Comparison of ENCODE assay signal across 23 cellular contexts in genomic region chr7:74059037-74059436, GRCh38. TPM values are rescaled to one million over a fixed set of nuclear protein-coding genes. Genes with fewer than 3 reads are reported as not detected.
"Had no signal": no experiment of that assay in that cellular context is flagged by ENCODE, and none has a peak within 500 bp of the region (broad histone marks: within the 10 kb centered on the region; RNA-seq: fewer than 3 reads in every experiment).

No MANE protein-coding gene starts in this region.

- H3K4me3 Mint-ChIP-seq: activated CD8-positive, alpha-beta T cell treated with anti-CD3 and anti-CD28 coated beads for 36 hours; activated T-cell treated with anti-CD3 and anti-CD28 coated beads, Interleukin-2, amount 50 U/mL, for 4 hours; mesothelial cell of epicardium; naive thymus-derived CD4-positive, alpha-beta T cell; stimulated activated effector memory CD8-positive, alpha-beta T cell treated with anti-CD3 and anti-CD28 coated beads, Interleukin-12 subunit alpha, Interleukin-12 subunit beta, amount 100 ng/mL, for 72 hours; stimulated activated naive CD8-positive, alpha-beta T cell treated with anti-CD3 and anti-CD28 coated beads, Interleukin-15, Interleukin-2, amounts not matched to agents 100 ng/mL and 50 ng/mL, for 24 hours; T-helper 17 cell; WTC11 had no signal

- H3K9me3 Mint-ChIP-seq: activated CD8-positive, alpha-beta T cell treated with anti-CD3 and anti-CD28 coated beads for 36 hours; activated naive CD4-positive, alpha-beta T cell treated with anti-CD3 and anti-CD28 coated beads, Interleukin-2, amount 50 U/mL, for 72 hours; activated T-cell treated with anti-CD3 and anti-CD28 coated beads, Interleukin-2, amount 50 U/mL, for 4 hours; activated T-helper 2 cell treated with anti-CD3 and anti-CD28 coated beads, Interferon-gamma antibody, Interleukin-2, Interleukin-4, amounts not matched to agents 10 μg/mL and 5 μg/mL and 100 μg/mL, durations not matched to agents 14 hours and 24 hours and 36 hours; mesothelial cell of epicardium; stimulated activated effector memory CD8-positive, alpha-beta T cell treated with anti-CD3 and anti-CD28 coated beads, Interleukin-12 subunit alpha, Interleukin-12 subunit beta, amount 100 ng/mL, for 72 hours; stimulated activated naive CD8-positive, alpha-beta T cell treated with anti-CD3 and anti-CD28 coated beads, Interleukin-15, Interleukin-2, amounts not matched to agents 100 ng/mL and 50 ng/mL, for 24 hours; WTC11 had no signal

- DNase-seq: activated CD4-positive, alpha-beta T cell treated with anti-CD3 and anti-CD28 coated beads, Interleukin-2, amount 50 U/mL, for 1 hour; activated CD8-positive, alpha-beta T cell treated with anti-CD3 and anti-CD28 coated beads for 36 hours; activated T-cell treated with anti-CD3 and anti-CD28 coated beads, Interleukin-2, amount 50 U/mL, for 4 hours; cerebellar nuclear complex; head of caudate nucleus; hippocampal formation; naive thymus-derived CD4-positive, alpha-beta T cell; stimulated activated CD4-positive, alpha-beta T cell treated with anti-CD3 and anti-CD28 coated beads, Interleukin-4, amount 100 ng/mL, for 24 hours; T-helper 17 cell had no signal

- H3K36me3 Mint-ChIP-seq: activated naive CD4-positive, alpha-beta T cell treated with anti-CD3 and anti-CD28 coated beads, Interleukin-2, amount 50 U/mL, for 72 hours; mesothelial cell of epicardium; naive thymus-derived CD4-positive, alpha-beta T cell; stimulated activated effector memory CD8-positive, alpha-beta T cell treated with anti-CD3 and anti-CD28 coated beads, Interleukin-12 subunit alpha, Interleukin-12 subunit beta, amount 100 ng/mL, for 72 hours; WTC11 had no signal

- H3K36me3 ChIP-seq: thyroid gland had no signal

- H3K27me3 Mint-ChIP-seq: activated CD8-positive, alpha-beta T cell treated with anti-CD3 and anti-CD28 coated beads for 36 hours had no signal

- H3K27me3 ChIP-seq: thyroid gland had no signal

- H3K4me3 ChIP-seq: coronary artery, thyroid gland had no signal

- FAIRE-seq: endothelial cell of umbilical vein, kidney, small intestine had no signal

- H3K9me3 ChIP-seq: thyroid gland had no signal

- ATAC-seq: activated CD8-positive, alpha-beta T cell treated with anti-CD3 and anti-CD28 coated beads for 36 hours; activated naive CD4-positive, alpha-beta T cell treated with anti-CD3 and anti-CD28 coated beads, Interleukin-2, amount 50 U/mL, for 72 hours; activated T-cell treated with anti-CD3 and anti-CD28 coated beads, Interleukin-2, amount 50 U/mL, for 4 hours; naive thymus-derived CD4-positive, alpha-beta T cell; sciatic nerve; stimulated activated effector memory CD8-positive, alpha-beta T cell treated with anti-CD3 and anti-CD28 coated beads, Interleukin-12 subunit alpha, Interleukin-12 subunit beta, amount 100 ng/mL, for 72 hours; T-helper 17 cell; WTC11 had no signal

- H3K27ac Mint-ChIP-seq: activated CD8-positive, alpha-beta T cell treated with anti-CD3 and anti-CD28 coated beads for 36 hours; activated T-helper 2 cell treated with anti-CD3 and anti-CD28 coated beads, Interferon-gamma antibody, Interleukin-2, Interleukin-4, amounts not matched to agents 10 μg/mL and 5 μg/mL and 100 μg/mL, durations not matched to agents 14 hours and 24 hours and 36 hours; mesothelial cell of epicardium; naive thymus-derived CD4-positive, alpha-beta T cell; stimulated activated naive CD8-positive, alpha-beta T cell treated with anti-CD3 and anti-CD28 coated beads, Interleukin-15, Interleukin-2, amounts not matched to agents 100 ng/mL and 50 ng/mL, for 24 hours; WTC11 had no signal

- H3K4me1 Mint-ChIP-seq: WTC11 had no signal

RNA-seq across cellular contexts. Expression of gene ELN, which starts 31.1 kb away (rescaled TPM):
- total RNA-seq: activated CD8-positive, alpha-beta T cell treated with anti-CD3 and anti-CD28 coated beads for 36 hours; activated naive CD4-positive, alpha-beta T cell treated with anti-CD3 and anti-CD28 coated beads, Interleukin-2, amount 50 U/mL, for 72 hours; activated T-helper 2 cell treated with anti-CD3 and anti-CD28 coated beads, Interferon-gamma antibody, Interleukin-2, Interleukin-4, amounts not matched to agents 10 μg/mL and 5 μg/mL and 100 μg/mL, durations not matched to agents 14 hours and 24 hours and 36 hours; T-helper 17 cell had no signal
- polyA plus RNA-seq: mammary epithelial cell; naive thymus-derived CD4-positive, alpha-beta T cell; neural cell had no signal
